15 cellular contexts compared by ENCODE assay signal in genomic region chr2:220452561-220452960, GRCh38.
DNase-seq lines count a peak whose midpoint lies in the region; TF ChIP-seq lines count a peak whose summit lies in the region.
"Had no signal": no experiment of that assay in that cellular context is flagged by ENCODE, and none has a peak within 500 bp of the region (broad histone marks: within the 10 kb centered on the region; RNA-seq: fewer than 3 reads in every experiment).

No MANE protein-coding gene starts in this region.

- peak; percentile 35 for DNase-seq in GM03348 (ENCODE audit: low spot score)
- peak; percentile 64 for DNase-seq in adipocyte (ENCODE audit: low read depth)
- DNase-seq in fibroblast of pulmonary artery (ENCODE audit: low read depth) = peak; percentile 12
- DNase-seq in superior temporal gyrus (ENCODE audit: extremely low spot score) = peak; percentile 48
- no peak for DNase-seq in activated CD4-positive, alpha-beta memory T cell treated with anti-CD3 and anti-CD28 coated beads, Interleukin-2, amount 10 ng/mL, durations not matched to agents 7 days and 5 days
- no peak for DNase-seq in ACHN
- no peak for DNase-seq in SHP77 (lab: John Stamatoyannopoulos, UW)
- DNase-seq: AML-193; CD4-positive, CD25-positive, alpha-beta regulatory T cell; DMS53; EL had no signal

- no peaks in the 10 kb centered on the region for H3K27me3 ChIP-seq in adipocyte (replicated peaks; ENCODE audit: control insufficient read depth, insufficient read depth, low read length)
- H3K27me3 ChIP-seq: BLaER1 treated with 17β-estradiol and CSF1 and Interleukin-3, amounts not matched to agents 10 nM and 100 nM had no signal

- H3K27ac Mint-ChIP-seq in activated CD4-positive, alpha-beta memory T cell treated with anti-CD3 and anti-CD28 coated beads, Interleukin-2, amount 10 ng/mL, durations not matched to agents 7 days and 5 days = no peak overlapping the region
- H3K27ac Mint-ChIP-seq: CD4-positive, CD25-positive, alpha-beta regulatory T cell had no signal

- no peaks in the 10 kb centered on the region for H3K36me3 ChIP-seq in adipocyte (ENCODE audit: control insufficient read depth, insufficient read depth, low read length, severe bottlenecking)
- H3K36me3 ChIP-seq: BLaER1 treated with 17β-estradiol and CSF1 and Interleukin-3, amounts not matched to agents 10 nM and 100 nM; HAP-1 had no signal

- H3K27me3 Mint-ChIP-seq in activated CD4-positive, alpha-beta memory T cell treated with anti-CD3 and anti-CD28 coated beads, Interleukin-2, amount 10 ng/mL, durations not matched to agents 7 days and 5 days = no peaks in the 10 kb centered on the region
- H3K27me3 Mint-ChIP-seq: CD4-positive, CD25-positive, alpha-beta regulatory T cell had no signal

- POLR2A ChIA-PET in activated CD4-positive, alpha-beta memory T cell treated with anti-CD3 and anti-CD28 coated beads, Interleukin-2, amount 10 ng/mL, durations not matched to agents 7 days and 5 days (lab: Charles Lee) = no interaction called here

- no peaks in the 10 kb centered on the region for H3K9me3 ChIP-seq in adipocyte (ENCODE audit: control insufficient read depth, low read length)
- H3K9me3 ChIP-seq: A549, HAP-1 had no signal

- no peaks in the 10 kb centered on the region for H3K36me3 Mint-ChIP-seq in activated CD4-positive, alpha-beta memory T cell treated with anti-CD3 and anti-CD28 coated beads, Interleukin-2, amount 10 ng/mL, durations not matched to agents 7 days and 5 days (ENCODE audit: low read depth)
- H3K36me3 Mint-ChIP-seq: CD4-positive, CD25-positive, alpha-beta regulatory T cell had no signal

- no peak overlapping the region for H3K4me3 ChIP-seq in adipocyte (ENCODE audit: low read length)
- no peak overlapping the region for H3K4me3 ChIP-seq in fibroblast of pulmonary artery (replicated peaks; ENCODE audit: low read depth, low read length)
- H3K4me3 ChIP-seq: A549; BLaER1 treated with 17β-estradiol and CSF1 and Interleukin-3, amounts not matched to agents 10 nM and 100 nM; HAP-1; K562 had no signal

- CTCF ChIA-PET in activated CD4-positive, alpha-beta memory T cell treated with anti-CD3 and anti-CD28 coated beads, Interleukin-2, amount 10 ng/mL, durations not matched to agents 7 days and 5 days (lab: Charles Lee) = no interaction called here

- H3K9ac ChIP-seq in adipocyte (ENCODE audit: low read length) = no peak overlapping the region
- H3K9ac ChIP-seq: BLaER1 treated with 17β-estradiol and CSF1 and Interleukin-3, amounts not matched to agents 10 nM and 100 nM had no signal

- no peaks in the 10 kb centered on the region for H3K4me1 Mint-ChIP-seq in activated CD4-positive, alpha-beta memory T cell treated with anti-CD3 and anti-CD28 coated beads, Interleukin-2, amount 10 ng/mL, durations not matched to agents 7 days and 5 days
- H3K4me1 Mint-ChIP-seq: CD4-positive, CD25-positive, alpha-beta regulatory T cell had no signal

- H3K4me3 Mint-ChIP-seq in activated CD4-positive, alpha-beta memory T cell treated with anti-CD3 and anti-CD28 coated beads, Interleukin-2, amount 10 ng/mL, durations not matched to agents 7 days and 5 days = no peak overlapping the region
- H3K4me3 Mint-ChIP-seq: CD4-positive, CD25-positive, alpha-beta regulatory T cell had no signal

- H3K4me1 ChIP-seq in adipocyte (ENCODE audit: control insufficient read depth, insufficient read depth, low read length) = peaks cover 7% of the 10 kb centered on the region
- H3K4me1 ChIP-seq: A549; BLaER1 treated with 17β-estradiol and CSF1 and Interleukin-3, amounts not matched to agents 10 nM and 100 nM; HAP-1 had no signal

- H3K9me3 Mint-ChIP-seq in activated CD4-positive, alpha-beta memory T cell treated with anti-CD3 and anti-CD28 coated beads, Interleukin-2, amount 10 ng/mL, durations not matched to agents 7 days and 5 days = no peaks in the 10 kb centered on the region

- in situ Hi-C loops in ACHN (cut with HindIII; ENCODE audit: low pct_ligation_motif_present, low pct_unique_long_range_greater_than_20kb, low sequenced_read_pairs) = no loop called here

- no peak for TF ChIP-seq CTCF in fibroblast of pulmonary artery (IDR thresholded peaks at IDR 0.05; ENCODE audit: low read length, missing control alignments)

Comparison
In these comparisons a context has a peak if more than half of its experiments do, and no peak if none do; other contexts are left out.
1. DNase-seq: peak in GM03348 (single experiment), adipocyte (single experiment), fibroblast of pulmonary artery (single experiment) and superior temporal gyrus (single experiment); none in activated CD4-positive, alpha-beta memory T cell treated with anti-CD3 and anti-CD28 coated beads, Interleukin-2, amount 10 ng/mL, durations not matched to agents 7 days and 5 days (single experiment), ACHN (single experiment) and SHP77 (0 of 2).